In the genomic region with DNA sequence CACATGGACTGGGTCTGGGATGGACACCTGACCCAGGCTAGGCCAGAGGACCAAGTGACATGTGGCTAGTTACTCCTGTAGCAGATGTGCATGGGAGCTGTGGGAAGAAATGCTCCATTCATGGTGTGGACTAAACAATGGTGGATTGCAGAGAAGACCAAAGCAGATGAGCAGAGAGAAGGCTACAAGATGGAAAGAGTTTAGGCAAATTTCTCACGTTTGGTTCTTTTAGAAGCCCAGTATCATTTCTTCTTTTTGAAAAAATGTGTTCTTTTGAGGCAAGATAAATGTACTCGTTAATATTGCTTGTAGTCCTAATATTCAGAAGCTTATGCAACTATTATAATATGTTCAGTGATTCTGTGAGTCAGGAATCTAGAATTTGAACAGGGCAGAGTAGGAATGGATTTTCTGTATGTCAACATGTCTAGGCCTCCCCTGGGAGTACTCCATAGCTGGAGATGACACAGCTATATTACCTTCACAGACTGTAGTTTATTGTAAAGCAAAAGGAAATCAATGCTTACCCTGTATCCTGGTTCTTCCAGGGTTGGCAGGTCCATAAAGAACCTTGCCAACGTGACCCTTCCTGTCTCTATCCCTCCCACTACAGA, we compare ENCODE assay signal across 2 cellular contexts.
A peak's percentile ranks its signal among the peaks of the same experiment; 100 is the strongest.
TF ChIP-seq lines count a peak whose summit lies in the region.

No MANE protein-coding gene starts in this region.

TF ChIP-seq in HEK293, 187 proteins besides CTCF, POLR2A, EP300 and RAD21:
- TF ChIP-seq KLF8 (tag by site-specific recombination; IDR thresholded peaks at IDR 0.05) (no peak), OVOL3 (tag by site-specific recombination; IDR thresholded peaks at IDR 0.05) (no peak), EGR2 (tag by site-specific recombination; IDR thresholded peaks at IDR 0.05; ENCODE audit: low read depth) (no peak), ZNF677 (tag by site-specific recombination; IDR thresholded peaks at IDR 0.05) (no peak), ZNF558 (tag by site-specific recombination; IDR thresholded peaks at IDR 0.05) (no peak), ZNF174 (tag by site-specific recombination; IDR thresholded peaks at IDR 0.05) (no peak), ZBTB17 (tag by site-specific recombination; IDR thresholded peaks at IDR 0.05) (peak; percentile 63)

TF ChIP-seq in SK-N-SH, 30 proteins besides CTCF, POLR2A, EP300 and RAD21:
- TF ChIP-seq RFX5 (IDR thresholded peaks at IDR 0.05; ENCODE audit: low read length) (no peak), RXRA (IDR thresholded peaks at IDR 0.05; ENCODE audit: borderline replicate concordance, low read depth) (no peak), GATA2 (CRISPR knock-in tag; IDR thresholded peaks at IDR 0.05) (no peak), TCF12 (IDR thresholded peaks at IDR 0.05) (no peak), JUND (IDR thresholded peaks at IDR 0.05) (no peak), SIN3A (IDR thresholded peaks at IDR 0.05; ENCODE audit: borderline replicate concordance, low read depth, low read length) (no peak), RCOR1 (IDR thresholded peaks at IDR 0.05; ENCODE audit: low read length) (no peak), FOXJ3 (CRISPR knock-in tag; IDR thresholded peaks at IDR 0.05) (no peak), NRF1 (IDR thresholded peaks at IDR 0.05; ENCODE audit: low read depth, low read length) (no peak), NFIC (IDR thresholded peaks at IDR 0.05; ENCODE audit: borderline replicate concordance) (no peak), PBX3 (IDR thresholded peaks at IDR 0.05) (no peak), USF2 (IDR thresholded peaks at IDR 0.05; ENCODE audit: borderline replicate concordance, low read depth, low read length) (no peak)
- TF ChIP-seq, protein P1, sequence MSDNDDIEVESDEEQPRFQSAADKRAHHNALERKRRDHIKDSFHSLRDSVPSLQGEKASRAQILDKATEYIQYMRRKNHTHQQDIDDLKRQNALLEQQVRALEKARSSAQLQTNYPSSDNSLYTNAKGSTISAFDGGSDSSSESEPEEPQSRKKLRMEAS (IDR thresholded peaks at IDR 0.05; ENCODE audit: low read depth): no peak
- TF ChIP-seq, protein P2, sequence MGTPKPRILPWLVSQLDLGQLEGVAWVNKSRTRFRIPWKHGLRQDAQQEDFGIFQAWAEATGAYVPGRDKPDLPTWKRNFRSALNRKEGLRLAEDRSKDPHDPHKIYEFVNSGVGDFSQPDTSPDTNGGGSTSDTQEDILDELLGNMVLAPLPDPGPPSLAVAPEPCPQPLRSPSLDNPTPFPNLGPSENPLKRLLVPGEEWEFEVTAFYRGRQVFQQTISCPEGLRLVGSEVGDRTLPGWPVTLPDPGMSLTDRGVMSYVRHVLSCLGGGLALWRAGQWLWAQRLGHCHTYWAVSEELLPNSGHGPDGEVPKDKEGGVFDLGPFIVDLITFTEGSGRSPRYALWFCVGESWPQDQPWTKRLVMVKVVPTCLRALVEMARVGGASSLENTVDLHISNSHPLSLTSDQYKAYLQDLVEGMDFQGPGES (IDR thresholded peaks at IDR 0.05; ENCODE audit: low read depth, low read length): no peak
